In the genomic region with DNA sequence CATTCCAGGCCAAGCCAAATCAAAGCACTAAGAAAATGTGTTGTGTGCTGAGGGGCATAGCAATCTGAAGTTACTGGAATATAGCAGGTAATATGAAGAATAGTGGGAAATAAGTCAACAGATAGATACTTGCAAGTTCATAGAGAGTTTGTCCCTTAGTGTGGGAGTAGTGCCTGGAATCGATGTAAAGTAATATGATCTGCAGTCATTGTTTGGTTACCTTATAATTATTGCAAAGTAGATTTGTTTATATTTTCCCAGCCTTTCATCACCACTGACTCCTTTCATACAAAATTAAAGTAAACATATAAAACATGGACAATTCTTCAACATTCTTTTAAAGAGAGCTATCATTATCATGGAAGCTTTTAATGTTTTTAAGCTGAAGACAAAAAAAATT, we compare ENCODE assay signal across 19 cellular contexts.
"Had no signal": no experiment of that assay in that cellular context is flagged by ENCODE, and none has a peak within 500 bp of the region (broad histone marks: within the 10 kb centered on the region; RNA-seq: fewer than 3 reads in every experiment).

No MANE protein-coding gene starts in this region.

- H2AFZ ChIP-seq: hepatocyte had no signal

- H3K4me3 ChIP-seq: dorsolateral prefrontal cortex, hepatocyte, right atrium auricular region, skin epidermis, tibial nerve, uterus had no signal

- H3K4me2 ChIP-seq: hepatocyte had no signal

- H3K4me1 ChIP-seq: right atrium auricular region, tibial nerve, uterus had no signal

- H3K36me3 ChIP-seq: neutrophil, right atrium auricular region, tibial nerve, uterus had no signal

- H3K79me2 ChIP-seq: hepatocyte had no signal

- DNase-seq: activated naive CD4-positive, alpha-beta T cell; aorta; dorsolateral prefrontal cortex; endodermal cell; mammary epithelial cell; natural killer cell; stimulated activated CD4-positive, alpha-beta T cell treated with anti-CD3 and anti-CD28 coated beads, Interleukin-15, amount 100 ng/mL, for 24 hours; stimulated activated CD4-positive, alpha-beta T cell treated with anti-CD3 and anti-CD28 coated beads, Interleukin-4, amount 100 ng/mL, for 1 hour; stimulated activated naive B cell treated with anti-CD40 and anti-IgM and Interleukin-4, amounts not matched to agents 10 μg/mL and 1 μg/mL and 100 μg/mL, for 72 hours; T-helper 9 cell; uterus had no signal

- H3K27me3 ChIP-seq: dorsolateral prefrontal cortex, hepatocyte, neutrophil, right atrium auricular region, tibial nerve, uterus had no signal

- ATAC-seq: activated CD4-positive, CD25-positive, alpha-beta regulatory T cell treated with anti-CD3 and anti-CD28 coated beads, Interleukin-2, amount 50 U/mL, for 24 hours; left lobe of liver; natural killer cell; stimulated activated naive B cell treated with anti-CD40 and anti-IgM and Interleukin-4, amounts not matched to agents 10 μg/mL and 1 μg/mL and 100 μg/mL, for 72 hours had no signal

- FAIRE-seq: keratinocyte had no signal

- H3K9me3 ChIP-seq: neutrophil, right atrium auricular region, tibial nerve, uterus had no signal

- H3K27ac ChIP-seq: dorsolateral prefrontal cortex, hepatocyte, neutrophil, right atrium auricular region, skin epidermis, tibial nerve, uterus had no signal
